In the genomic region with DNA sequence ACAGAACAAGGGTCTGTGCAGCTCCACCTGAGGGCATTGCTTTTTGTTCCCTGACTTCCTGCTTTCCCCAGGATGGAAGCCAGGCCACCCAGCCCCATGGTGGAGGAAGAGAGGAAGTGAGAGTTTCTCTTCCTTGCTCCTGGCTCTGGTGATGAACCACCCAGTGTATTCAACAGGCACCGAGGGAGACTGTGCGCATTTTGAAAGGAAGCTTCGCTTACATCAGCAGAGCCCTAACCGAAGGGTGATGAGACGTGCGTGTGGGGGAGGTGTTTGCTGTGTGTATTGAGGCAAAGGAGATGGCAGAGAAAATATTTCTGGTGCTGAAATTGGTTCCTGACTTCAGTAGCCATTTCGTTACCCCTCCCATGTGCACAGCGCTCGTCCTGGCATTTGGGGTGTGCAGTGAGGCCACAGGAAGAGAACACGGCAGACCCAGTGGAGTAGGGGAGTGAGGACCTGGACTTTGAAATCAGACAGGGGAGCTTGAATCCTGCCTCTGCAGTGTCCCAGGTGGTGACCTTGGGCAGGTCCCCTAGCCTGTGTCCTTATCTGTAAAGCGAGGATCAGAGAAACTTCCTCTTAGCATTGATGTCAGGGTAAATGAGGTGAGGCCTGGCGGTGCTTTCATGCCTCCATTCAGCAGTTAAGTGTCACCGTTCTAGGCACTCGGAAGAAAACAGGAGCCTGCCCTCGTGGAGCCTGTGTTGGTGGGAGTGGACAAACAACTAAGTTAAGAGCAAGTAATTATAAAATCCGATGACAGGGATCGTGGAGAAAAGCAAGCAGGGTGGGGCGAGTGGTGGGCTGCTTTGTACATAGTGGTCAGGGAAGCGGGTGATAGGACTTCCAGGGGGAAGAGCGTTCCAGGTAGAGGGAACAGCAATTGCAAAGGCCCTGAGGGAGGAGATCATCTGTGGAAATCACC, we compare ENCODE assay signal across 1 cellular context.
A peak's percentile ranks its signal among the peaks of the same experiment; 100 is the strongest.
TF ChIP-seq lines count a peak whose summit lies in the region.

No MANE protein-coding gene starts in this region.

TF ChIP-seq in HepG2, 621 proteins besides CTCF, POLR2A, EP300 and RAD21 (continued from another document and continues in another):
- TF ChIP-seq MED8 (CRISPR knock-in tag; IDR thresholded peaks at IDR 0.05; ENCODE audit: insufficient replicate concordance), result peak; percentile 98
- TF ChIP-seq ZNF720 (CRISPR knock-in tag; IDR thresholded peaks at IDR 0.05), result no peak
- TF ChIP-seq SIX4 (CRISPR knock-in tag; IDR thresholded peaks at IDR 0.05), result peak; percentile 81
- no peak for TF ChIP-seq ZNF256 (CRISPR knock-in tag; conservative IDR thresholded peaks at IDR 0.05)
- peak; percentile 87; the same call in 1 of the 2 replicates for TF ChIP-seq NFIC (IDR thresholded peaks at IDR 0.05; ENCODE audit: low read length)
- TF ChIP-seq JUN (CRISPR knock-in tag; IDR thresholded peaks at IDR 0.05), result peak; percentile 87
- peak; percentile 87; the same call in 1 of the 2 replicates for TF ChIP-seq AHDC1 (CRISPR knock-in tag; IDR thresholded peaks at IDR 0.05; ENCODE audit: borderline replicate concordance)
- peak; percentile 97 for TF ChIP-seq ZBTB3 (CRISPR knock-in tag; IDR thresholded peaks at IDR 0.05; ENCODE audit: borderline replicate concordance, low read depth)
- no peak for TF ChIP-seq LRRFIP1 (CRISPR knock-in tag; conservative IDR thresholded peaks at IDR 0.05)
- TF ChIP-seq ARNT2 (CRISPR knock-in tag; IDR thresholded peaks at IDR 0.05; ENCODE audit: low read depth), result no peak; the same call in 1 of the 2 replicates
- no peak for TF ChIP-seq ZFYVE20 (CRISPR knock-in tag; IDR thresholded peaks at IDR 0.05; ENCODE audit: borderline replicate concordance, low read depth)
- TF ChIP-seq ZHX1 (CRISPR knock-in tag; IDR thresholded peaks at IDR 0.05; ENCODE audit: low read depth), result 0 out of 2 replicates have a peak, but pooled peaks have one; percentile 11
- no peak for TF ChIP-seq NFE2L2 (IDR thresholded peaks at IDR 0.05; ENCODE audit: low read length)
- peak; percentile 69; the same call in 1 of the 2 replicates for TF ChIP-seq BRD4 (CRISPR knock-in tag; IDR thresholded peaks at IDR 0.05)
- TF ChIP-seq ZNF850 (CRISPR knock-in tag; conservative IDR thresholded peaks at IDR 0.05), result no peak
- no peak; the same call in 1 of the 2 replicates for TF ChIP-seq ZFP82 (CRISPR knock-in tag; IDR thresholded peaks at IDR 0.05; ENCODE audit: borderline replicate concordance)
- TF ChIP-seq, protein P1, sequence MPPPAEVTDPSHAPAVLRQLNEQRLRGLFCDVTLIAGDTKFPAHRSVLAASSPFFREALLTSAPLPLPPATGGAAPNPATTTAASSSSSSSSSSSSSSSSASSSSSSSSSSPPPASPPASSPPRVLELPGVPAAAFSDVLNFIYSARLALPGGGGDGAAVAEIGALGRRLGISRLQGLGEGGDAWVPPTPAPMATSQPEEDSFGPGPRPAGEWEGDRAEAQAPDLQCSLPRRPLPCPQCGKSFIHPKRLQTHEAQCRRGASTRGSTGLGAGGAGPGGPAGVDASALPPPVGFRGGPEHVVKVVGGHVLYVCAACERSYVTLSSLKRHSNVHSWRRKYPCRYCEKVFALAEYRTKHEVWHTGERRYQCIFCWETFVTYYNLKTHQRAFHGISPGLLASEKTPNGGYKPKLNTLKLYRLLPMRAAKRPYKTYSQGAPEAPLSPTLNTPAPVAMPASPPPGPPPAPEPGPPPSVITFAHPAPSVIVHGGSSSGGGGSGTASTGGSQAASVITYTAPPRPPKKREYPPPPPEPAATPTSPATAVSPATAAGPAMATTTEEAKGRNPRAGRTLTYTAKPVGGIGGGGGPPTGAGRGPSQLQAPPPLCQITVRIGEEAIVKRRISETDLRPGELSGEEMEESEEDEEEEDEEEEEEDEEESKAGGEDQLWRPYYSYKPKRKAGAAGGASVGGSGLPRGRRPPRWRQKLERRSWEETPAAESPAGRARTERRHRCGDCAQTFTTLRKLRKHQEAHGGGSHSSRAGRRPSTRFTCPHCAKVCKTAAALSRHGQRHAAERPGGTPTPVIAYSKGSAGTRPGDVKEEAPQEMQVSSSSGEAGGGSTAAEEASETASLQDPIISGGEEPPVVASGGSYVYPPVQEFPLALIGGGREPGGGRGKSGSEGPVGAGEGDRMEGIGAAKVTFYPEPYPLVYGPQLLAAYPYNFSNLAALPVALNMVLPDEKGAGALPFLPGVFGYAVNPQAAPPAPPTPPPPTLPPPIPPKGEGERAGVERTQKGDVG (CRISPR knock-in tag; IDR thresholded peaks at IDR 0.05; ENCODE audit: borderline replicate concordance), result peak; percentile 97; the same call in 1 of the 2 replicates
- peak; percentile 98 for TF ChIP-seq RARA (CRISPR knock-in tag; IDR thresholded peaks at IDR 0.05)
- TF ChIP-seq ZNF503 (CRISPR knock-in tag; IDR thresholded peaks at IDR 0.05), result peak; percentile 96
- TF ChIP-seq, protein P2, sequence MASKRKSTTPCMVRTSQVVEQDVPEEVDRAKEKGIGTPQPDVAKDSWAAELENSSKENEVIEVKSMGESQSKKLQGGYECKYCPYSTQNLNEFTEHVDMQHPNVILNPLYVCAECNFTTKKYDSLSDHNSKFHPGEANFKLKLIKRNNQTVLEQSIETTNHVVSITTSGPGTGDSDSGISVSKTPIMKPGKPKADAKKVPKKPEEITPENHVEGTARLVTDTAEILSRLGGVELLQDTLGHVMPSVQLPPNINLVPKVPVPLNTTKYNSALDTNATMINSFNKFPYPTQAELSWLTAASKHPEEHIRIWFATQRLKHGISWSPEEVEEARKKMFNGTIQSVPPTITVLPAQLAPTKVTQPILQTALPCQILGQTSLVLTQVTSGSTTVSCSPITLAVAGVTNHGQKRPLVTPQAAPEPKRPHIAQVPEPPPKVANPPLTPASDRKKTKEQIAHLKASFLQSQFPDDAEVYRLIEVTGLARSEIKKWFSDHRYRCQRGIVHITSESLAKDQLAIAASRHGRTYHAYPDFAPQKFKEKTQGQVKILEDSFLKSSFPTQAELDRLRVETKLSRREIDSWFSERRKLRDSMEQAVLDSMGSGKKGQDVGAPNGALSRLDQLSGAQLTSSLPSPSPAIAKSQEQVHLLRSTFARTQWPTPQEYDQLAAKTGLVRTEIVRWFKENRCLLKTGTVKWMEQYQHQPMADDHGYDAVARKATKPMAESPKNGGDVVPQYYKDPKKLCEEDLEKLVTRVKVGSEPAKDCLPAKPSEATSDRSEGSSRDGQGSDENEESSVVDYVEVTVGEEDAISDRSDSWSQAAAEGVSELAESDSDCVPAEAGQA (IDR thresholded peaks at IDR 0.05; ENCODE audit: low read depth), result no peak; the same call in none of the 2 replicates
- TF ChIP-seq, protein P2 (CRISPR knock-in tag; IDR thresholded peaks at IDR 0.05; ENCODE audit: borderline replicate concordance), result peak; percentile 51; the same call in 1 of the 2 replicates
- TF ChIP-seq EZH2 (conservative IDR thresholded peaks at IDR 0.05; ENCODE audit: low read depth, low read length), result no peak
- no peak for TF ChIP-seq PLRG1 (conservative IDR thresholded peaks at IDR 0.05)
